In genomic region chr6:146913842-146914562, GRCh38 we compare ENCODE assay signal across 9 cellular contexts.
DNase-seq lines count a peak whose midpoint lies in the region; ATAC-seq and TF ChIP-seq lines count a peak whose summit lies in the region.
"Had no signal": no experiment of that assay in that cellular context is flagged by ENCODE, and none has a peak within 500 bp of the region (broad histone marks: within the 10 kb centered on the region; RNA-seq: fewer than 3 reads in every experiment).

No MANE protein-coding gene starts in this region.

- peaks cover 3% of the 10 kb centered on the region for H3K4me1 Mint-ChIP-seq in CD8-positive, alpha-beta T cell (ENCODE audit: low read depth)

- peak overlapping the region; percentile 0 for H3K4me3 ChIP-seq in mononuclear cell (ENCODE audit: low read length)
- peak overlapping the region in 3 of 4 donors; percentile 4 to 28 (median 7) for H3K4me3 ChIP-seq in upper lobe of left lung
- no peak overlapping the region for H3K4me3 ChIP-seq in CD8-positive, alpha-beta T cell (ENCODE audit: low read depth, low read length)

- TF ChIP-seq EP300 in upper lobe of left lung (IDR thresholded peaks at IDR 0.05): peak in 1 of 4 donors; percentile 5

- peak; percentile 81 for ATAC-seq in esophagus mucosa
- ATAC-seq in upper lobe of left lung (ENCODE audit: low FRiP score in 2 of 2): peak; percentile 92 to 94
- ATAC-seq in CD8-positive, alpha-beta T cell: no peak
- ATAC-seq in HG02870 (IDR thresholded peaks at IDR 0.05; ENCODE audit: unreplicated experiment): no peak

- TF ChIP-seq CTCF in upper lobe of left lung (IDR thresholded peaks at IDR 0.05): peak in 1 of 6 experiments; percentile 10
- no peak for TF ChIP-seq CTCF in CD8-positive, alpha-beta T cell (IDR thresholded peaks at IDR 0.05)

- peaks cover 3% of the 10 kb centered on the region for H3K27me3 Mint-ChIP-seq in CD8-positive, alpha-beta T cell (ENCODE audit: low read depth)

- no peaks in the 10 kb centered on the region for H3K36me3 Mint-ChIP-seq in CD8-positive, alpha-beta T cell

- H3K27ac Mint-ChIP-seq in CD8-positive, alpha-beta T cell: no peak overlapping the region

- intact Hi-C loops in CD8-positive, alpha-beta T cell (cut with DNase I, micrococcal nuclease): no loop called here

- H3K4me1 ChIP-seq in mononuclear cell (ENCODE audit: insufficient read depth, low read length) (peaks cover 45% of the 10 kb centered on the region), upper lobe of left lung (peaks cover 3 to 17% (median 8%) of the 10 kb centered on the region in 4 donors)
- no peaks in the 10 kb centered on the region for H3K4me1 ChIP-seq in CD8-positive, alpha-beta T cell (ENCODE audit: insufficient read depth, low read length)

- H3K27ac ChIP-seq in upper lobe of left lung: peak overlapping the region; percentile 56 to 69 (median 64)
- H3K27ac ChIP-seq in CD8-positive, alpha-beta T cell (ENCODE audit: low read depth, low read length): no peak overlapping the region

- POLR2A ChIA-PET in CD8-positive, alpha-beta T cell (lab: Charles Lee): no interaction called here

- 30 to 34% methylated on average over 15 of the region's 15 CpGs for WGBS in upper lobe of left lung, 2 donors

- H3K27me3 ChIP-seq in mononuclear cell (ENCODE audit: insufficient read depth, low read length): no peaks in the 10 kb centered on the region
- no peaks in the 10 kb centered on the region for H3K27me3 ChIP-seq in upper lobe of left lung
- H3K27me3 ChIP-seq in CD8-positive, alpha-beta T cell (ENCODE audit: insufficient read depth, low read length): no peaks in the 10 kb centered on the region

- no peak for TF ChIP-seq POLR2A in upper lobe of left lung (IDR thresholded peaks at IDR 0.05)

- H3K4me3 Mint-ChIP-seq in CD8-positive, alpha-beta T cell: no peak overlapping the region
- H3K4me3 Mint-ChIP-seq: activated T-cell treated with anti-CD3 and anti-CD28 coated beads, Interleukin-2, amount 50 U/mL, for 4 hours had no signal

- CTCF ChIA-PET in CD8-positive, alpha-beta T cell (lab: Charles Lee): no interaction called here

- DNase-seq in activated T-cell treated with anti-CD3 and anti-CD28 coated beads, Interleukin-2, amount 50 U/mL, for 48 hours: peak; percentile 28 to 38
- DNase-seq in activated T-cell treated with anti-CD3 and anti-CD28 coated beads, Interleukin-2, amount 50 U/mL, for 1 hour: no peak
- DNase-seq in SW 1271 (lab: John Stamatoyannopoulos, UW) (peak; percentile 24 to 48), upper lobe of left lung (peak; percentile 9 to 87)
- DNase-seq in CD8-positive, alpha-beta T cell: no peak
- DNase-seq: activated T-cell treated with anti-CD3 and anti-CD28 coated beads, Interleukin-2, amount 50 U/mL, for 4 hours had no signal

- no peaks in the 10 kb centered on the region for H3K9me3 Mint-ChIP-seq in CD8-positive, alpha-beta T cell
- H3K9me3 Mint-ChIP-seq: activated T-cell treated with anti-CD3 and anti-CD28 coated beads, Interleukin-2, amount 50 U/mL, for 4 hours had no signal

- no peaks in the 10 kb centered on the region for H3K36me3 ChIP-seq in upper lobe of left lung
- no peaks in the 10 kb centered on the region for H3K36me3 ChIP-seq in CD8-positive, alpha-beta T cell (ENCODE audit: insufficient read depth, low read length)

- no peaks in the 10 kb centered on the region for H3K9me3 ChIP-seq in mononuclear cell (ENCODE audit: low read depth, low read length)
- no peaks in the 10 kb centered on the region for H3K9me3 ChIP-seq in upper lobe of left lung
- H3K9me3 ChIP-seq in CD8-positive, alpha-beta T cell (ENCODE audit: low read length): no peaks in the 10 kb centered on the region

Comparison
In these comparisons a context has a peak if more than half of its experiments do, and no peak if none do; other contexts are left out.
1. DNase-seq: peak in activated T-cell treated with anti-CD3 and anti-CD28 coated beads, Interleukin-2, amount 50 U/mL, for 48 hours (2 of 2), SW 1271 (2 of 2) and upper lobe of left lung (2 of 2); none in activated T-cell treated with anti-CD3 and anti-CD28 coated beads, Interleukin-2, amount 50 U/mL, for 1 hour (single experiment) and CD8-positive, alpha-beta T cell (0 of 7).
2. ATAC-seq: peak in esophagus mucosa (single experiment) and upper lobe of left lung (2 of 2); none in CD8-positive, alpha-beta T cell (single experiment) and HG02870 (single experiment).